In the genomic region with DNA sequence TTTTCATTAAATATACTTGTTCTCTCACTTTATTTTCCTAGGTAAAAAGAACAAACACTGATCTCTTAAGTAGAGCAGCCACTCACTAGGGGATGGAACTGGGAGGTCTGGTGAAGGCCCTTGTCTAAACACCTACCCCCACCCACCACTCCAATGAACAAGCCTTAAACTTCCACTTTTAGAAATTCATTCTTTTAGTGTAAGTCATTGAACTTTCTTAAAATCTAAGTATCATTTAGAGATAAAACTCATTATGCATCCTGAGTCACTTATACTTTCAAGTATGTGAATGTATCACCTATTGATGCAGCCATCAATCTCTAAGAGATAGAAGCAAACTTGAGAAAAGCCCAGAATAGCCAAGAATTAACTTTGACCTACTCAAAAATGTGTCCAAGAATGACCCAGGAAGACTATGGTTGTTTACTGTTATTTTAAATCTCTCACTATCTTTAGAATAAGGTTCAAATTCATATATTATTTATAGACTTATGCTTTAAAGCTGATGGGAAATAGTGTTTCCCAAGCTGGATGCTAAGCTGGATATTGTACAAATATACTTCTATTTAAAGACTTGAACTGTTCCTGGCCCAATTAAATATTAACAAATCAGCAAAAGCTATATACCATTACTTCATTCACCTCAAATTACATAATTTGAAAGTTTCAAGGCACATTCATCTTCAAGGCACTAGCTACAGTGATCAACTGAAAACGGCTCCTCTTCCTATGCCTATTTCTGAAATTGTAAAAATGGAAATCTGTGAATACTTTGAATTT, we compare ENCODE assay signal across 20 cellular contexts. TPM values are rescaled to one million over a fixed set of nuclear protein-coding genes. Genes with fewer than 3 reads are reported as not detected.
DNase-seq lines count a peak whose midpoint lies in the region; ATAC-seq and TF ChIP-seq lines count a peak whose summit lies in the region.
"Had no signal": no experiment of that assay in that cellular context is flagged by ENCODE, and none has a peak within 500 bp of the region (broad histone marks: within the 10 kb centered on the region; RNA-seq: fewer than 3 reads in every experiment).

No MANE protein-coding gene starts in this region.

- no peak for TF ChIP-seq CTCF in tibial nerve (IDR thresholded peaks at IDR 0.05)

- TF ChIP-seq EP300 in tibial nerve (IDR thresholded peaks at IDR 0.05): no peak

- no peaks in the 10 kb centered on the region for H3K9me3 ChIP-seq in tibial nerve
- H3K9me3 ChIP-seq: BE2C, HAP-1 had no signal

- no peaks in the 10 kb centered on the region for H3K36me3 ChIP-seq in tibial nerve
- H3K36me3 ChIP-seq: BE2C, HAP-1 had no signal

- peaks cover 29% of the 10 kb centered on the region for H3K4me1 Mint-ChIP-seq in activated T-cell treated with anti-CD3 and anti-CD28 coated beads, Interleukin-2, amount 50 U/mL, for 4 hours (ENCODE audit: low read depth)
- H3K4me1 Mint-ChIP-seq in activated T-helper 17 cell treated with anti-CD3 and anti-CD28 coated beads, Interleukin-2, amount 50 U/mL, for 72 hours: peaks cover 20% of the 10 kb centered on the region
- peaks cover 10% of the 10 kb centered on the region for H3K4me1 Mint-ChIP-seq in stimulated activated effector memory CD8-positive, alpha-beta T cell treated with anti-CD3 and anti-CD28 coated beads, Interleukin-12 subunit alpha, Interleukin-12 subunit beta, amount 100 ng/mL, for 72 hours

- no peak overlapping the region for H3K4me3 Mint-ChIP-seq in activated T-cell treated with anti-CD3 and anti-CD28 coated beads, Interleukin-2, amount 50 U/mL, for 4 hours
- no peak overlapping the region for H3K4me3 Mint-ChIP-seq in activated T-helper 17 cell treated with anti-CD3 and anti-CD28 coated beads, Interleukin-2, amount 50 U/mL, for 72 hours
- no peak overlapping the region for H3K4me3 Mint-ChIP-seq in stimulated activated effector memory CD8-positive, alpha-beta T cell treated with anti-CD3 and anti-CD28 coated beads, Interleukin-12 subunit alpha, Interleukin-12 subunit beta, amount 100 ng/mL, for 72 hours
- H3K4me3 Mint-ChIP-seq: CD4-positive, CD25-positive, alpha-beta regulatory T cell; CD8-positive, alpha-beta memory T cell had no signal

- peak; percentile 73 to 75 for ATAC-seq in activated T-cell treated with anti-CD3 and anti-CD28 coated beads, Interleukin-2, amount 50 U/mL, for 4 hours
- peak; percentile 20 to 78 for ATAC-seq in activated naive CD4-positive, alpha-beta T cell treated with anti-CD3 and anti-CD28 coated beads, Interleukin-2, amount 50 U/mL, for 72 hours
- peak; percentile 34 for ATAC-seq in activated T-helper 17 cell treated with anti-CD3 and anti-CD28 coated beads, Interleukin-2, amount 50 U/mL, for 72 hours (replicated peaks)
- peak; percentile 66 for ATAC-seq in stimulated activated effector memory CD8-positive, alpha-beta T cell treated with anti-CD3 and anti-CD28 coated beads, Interleukin-12 subunit alpha, Interleukin-12 subunit beta, amount 100 ng/mL, for 72 hours
- ATAC-seq: GM12878 had no signal

- H3K4me3 ChIP-seq in tibial nerve: no peak overlapping the region
- H3K4me3 ChIP-seq: GM12878, HAP-1 had no signal

- H3K27ac Mint-ChIP-seq in activated naive CD4-positive, alpha-beta T cell treated with anti-CD3 and anti-CD28 coated beads, Interleukin-2, amount 50 U/mL, for 72 hours: no peak overlapping the region
- no peak overlapping the region for H3K27ac Mint-ChIP-seq in activated T-helper 17 cell treated with anti-CD3 and anti-CD28 coated beads, Interleukin-2, amount 50 U/mL, for 72 hours
- no peak overlapping the region for H3K27ac Mint-ChIP-seq in stimulated activated effector memory CD8-positive, alpha-beta T cell treated with anti-CD3 and anti-CD28 coated beads, Interleukin-12 subunit alpha, Interleukin-12 subunit beta, amount 100 ng/mL, for 72 hours
- H3K27ac Mint-ChIP-seq: CD4-positive, CD25-positive, alpha-beta regulatory T cell; CD8-positive, alpha-beta memory T cell had no signal

- DNase-seq in activated T-cell treated with anti-CD3 and anti-CD28 coated beads, Interleukin-2, amount 50 U/mL, for 4 hours: no peak
- no peak for DNase-seq in activated T-cell treated with anti-CD3 and anti-CD28 coated beads for 4 hours
- no peak for DNase-seq in activated naive CD4-positive, alpha-beta T cell treated with anti-CD3 and anti-CD28 coated beads, Interleukin-2, amount 50 U/mL, for 72 hours (ENCODE audit: low spot score in 2 of 2)
- DNase-seq in activated naive CD4-positive, alpha-beta T cell treated with Interleukin-2 at 50 U/mL for 16 hours: no peak
- no peak for DNase-seq in stimulated activated effector memory CD8-positive, alpha-beta T cell treated with anti-CD3 and anti-CD28 coated beads, Interleukin-12 subunit alpha, Interleukin-12 subunit beta, amount 100 ng/mL, for 72 hours (ENCODE audit: low spot score in 2 of 2)
- DNase-seq in tibial nerve (ENCODE audit: low spot score in 2 of 2): no peak
- DNase-seq in SIG-M5 treated with dmso at 0.1 percent for 504 hours (lab: John Stamatoyannopoulos, UW; ENCODE audit: unreplicated experiment): no peak
- DNase-seq: ACHN; BE2C; C1 segment of cervical spinal cord; CD4-positive, CD25-positive, alpha-beta regulatory T cell; CD8-positive, alpha-beta memory T cell; COR-L47; DMS 273 treated with DMSO at 0.1 percent for 48 hours; DMS53; DND-41; EL had no signal

- H3K27ac ChIP-seq in tibial nerve: no peak overlapping the region

- H3K4me1 ChIP-seq in tibial nerve: peaks cover 0 to 10% (median 0%) of the 10 kb centered on the region in 4 donors
- H3K4me1 ChIP-seq: BE2C, HAP-1 had no signal

- H3K27me3 Mint-ChIP-seq in activated T-cell treated with anti-CD3 and anti-CD28 coated beads, Interleukin-2, amount 50 U/mL, for 4 hours (ENCODE audit: low read depth): no peaks in the 10 kb centered on the region
- no peaks in the 10 kb centered on the region for H3K27me3 Mint-ChIP-seq in activated T-helper 17 cell treated with anti-CD3 and anti-CD28 coated beads, Interleukin-2, amount 50 U/mL, for 72 hours
- H3K27me3 Mint-ChIP-seq: CD4-positive, CD25-positive, alpha-beta regulatory T cell; CD8-positive, alpha-beta memory T cell had no signal

- H3K27me3 ChIP-seq in tibial nerve: no peaks in the 10 kb centered on the region
- H3K27me3 ChIP-seq: BE2C had no signal

- peaks cover 27% of the 10 kb centered on the region for H3K36me3 Mint-ChIP-seq in activated T-cell treated with anti-CD3 and anti-CD28 coated beads, Interleukin-2, amount 50 U/mL, for 4 hours (ENCODE audit: insufficient read depth)
- peaks cover 9 to 20% of the 10 kb centered on the region in 2 donors for H3K36me3 Mint-ChIP-seq in activated naive CD4-positive, alpha-beta T cell treated with anti-CD3 and anti-CD28 coated beads, Interleukin-2, amount 50 U/mL, for 72 hours
- peaks cover 25% of the 10 kb centered on the region for H3K36me3 Mint-ChIP-seq in activated T-helper 17 cell treated with anti-CD3 and anti-CD28 coated beads, Interleukin-2, amount 50 U/mL, for 72 hours (ENCODE audit: low read depth)
- peaks cover 31% of the 10 kb centered on the region for H3K36me3 Mint-ChIP-seq in stimulated activated effector memory CD8-positive, alpha-beta T cell treated with anti-CD3 and anti-CD28 coated beads, Interleukin-12 subunit alpha, Interleukin-12 subunit beta, amount 100 ng/mL, for 72 hours

- TF ChIP-seq POLR2A in tibial nerve (IDR thresholded peaks at IDR 0.05): no peak

- H3K9me3 Mint-ChIP-seq in activated T-cell treated with anti-CD3 and anti-CD28 coated beads, Interleukin-2, amount 50 U/mL, for 4 hours: no peaks in the 10 kb centered on the region
- H3K9me3 Mint-ChIP-seq in activated naive CD4-positive, alpha-beta T cell treated with anti-CD3 and anti-CD28 coated beads, Interleukin-2, amount 50 U/mL, for 72 hours: no peaks in the 10 kb centered on the region
- no peaks in the 10 kb centered on the region for H3K9me3 Mint-ChIP-seq in activated T-helper 17 cell treated with anti-CD3 and anti-CD28 coated beads, Interleukin-2, amount 50 U/mL, for 72 hours
- H3K9me3 Mint-ChIP-seq in stimulated activated effector memory CD8-positive, alpha-beta T cell treated with anti-CD3 and anti-CD28 coated beads, Interleukin-12 subunit alpha, Interleukin-12 subunit beta, amount 100 ng/mL, for 72 hours: no peaks in the 10 kb centered on the region
- H3K9me3 Mint-ChIP-seq: CD8-positive, alpha-beta memory T cell had no signal

- WGBS in tibial nerve, 2 donors: 87 to 98% methylated on average over 1 of the region's 1 CpG

RNA-seq across cellular contexts. Expression of a gene that starts 49.5 kb away (rescaled TPM):
- 100 to 1,000 TPM; 124 to 136 (median 133) TPM for total RNA-seq in activated T-cell treated with anti-CD3 and anti-CD28 coated beads, Interleukin-2, amount 50 U/mL, for 4 hours
- total RNA-seq in activated naive CD4-positive, alpha-beta T cell treated with anti-CD3 and anti-CD28 coated beads, Interleukin-2, amount 50 U/mL, for 72 hours: 10 to 100 TPM; 61.3 to 74.6 TPM
- total RNA-seq in activated T-helper 17 cell treated with anti-CD3 and anti-CD28 coated beads, Interleukin-2, amount 50 U/mL, for 72 hours: 10 to 100 TPM; 41.5 to 42.4 TPM
- 10 to 100 TPM; 30.3 to 58.5 (median 34.6) TPM for total RNA-seq in tibial nerve
